9 cellular contexts compared by ENCODE assay signal in genomic region chr17:66192378-66192687, GRCh38. TPM values are rescaled to one million over a fixed set of nuclear protein-coding genes. Genes with fewer than 3 reads are reported as not detected.
DNase-seq lines count a peak whose midpoint lies in the region; TF ChIP-seq lines count a peak whose summit lies in the region.
"Had no signal": no experiment of that assay in that cellular context is flagged by ENCODE, and none has a peak within 500 bp of the region (broad histone marks: within the 10 kb centered on the region; RNA-seq: fewer than 3 reads in every experiment).

No MANE protein-coding gene starts in this region.

- peaks cover 25% of the 10 kb centered on the region for H3K4me1 ChIP-seq in suprapubic skin

- H3K9me3 ChIP-seq in suprapubic skin: no peaks in the 10 kb centered on the region

- no peak for TF ChIP-seq EP300 in suprapubic skin (IDR thresholded peaks at IDR 0.05)

- DNase-seq in activated CD4-positive, alpha-beta T cell treated with anti-CD3 and anti-CD28 coated beads, Interleukin-2, amount 10 ng/mL, durations not matched to agents 24 days and 14 days: no peak
- DNase-seq in activated CD4-positive, alpha-beta T cell treated with anti-CD3 and anti-CD28 coated beads, Interleukin-2, amount 50 U/mL, for 4 hours: no peak
- no peak for DNase-seq in activated naive CD8-positive, alpha-beta T cell treated with anti-CD3 and anti-CD28 coated beads for 36 hours
- DNase-seq in kidney epithelial cell (ENCODE audit: low read depth) (no peak), suprapubic skin (ENCODE audit: low spot score in 2 of 2) (no peak), NCI-H226 (no peak), SKM-1 treated with dmso at 0.1 percent for 144 hours (lab: John Stamatoyannopoulos, UW; ENCODE audit: unreplicated experiment) (no peak)
- no peak for DNase-seq in activated effector memory CD4-positive, alpha-beta T cell treated with Interleukin-2 at 50 U/mL for 16 hours

- no peaks in the 10 kb centered on the region for H3K27me3 ChIP-seq in kidney epithelial cell (ENCODE audit: control insufficient read depth, insufficient read depth, low read length)
- no peaks in the 10 kb centered on the region for H3K27me3 ChIP-seq in suprapubic skin

- H3K36me3 Mint-ChIP-seq in activated CD4-positive, alpha-beta T cell treated with anti-CD3 and anti-CD28 coated beads, Interleukin-2, amount 10 ng/mL, durations not matched to agents 24 days and 14 days (ENCODE audit: low read depth): no peaks in the 10 kb centered on the region
- H3K36me3 Mint-ChIP-seq in activated naive CD8-positive, alpha-beta T cell treated with anti-CD3 and anti-CD28 coated beads for 36 hours: no peaks in the 10 kb centered on the region

- peak overlapping the region; percentile 85 for H3K4me3 Mint-ChIP-seq in activated CD4-positive, alpha-beta T cell treated with anti-CD3 and anti-CD28 coated beads, Interleukin-2, amount 10 ng/mL, durations not matched to agents 24 days and 14 days
- peak overlapping the region; percentile 82 for H3K4me3 Mint-ChIP-seq in activated naive CD8-positive, alpha-beta T cell treated with anti-CD3 and anti-CD28 coated beads for 36 hours

- peak overlapping the region; percentile 84 for H3K27ac Mint-ChIP-seq in activated CD4-positive, alpha-beta T cell treated with anti-CD3 and anti-CD28 coated beads, Interleukin-2, amount 10 ng/mL, durations not matched to agents 24 days and 14 days
- peak overlapping the region; percentile 45 for H3K27ac Mint-ChIP-seq in activated naive CD8-positive, alpha-beta T cell treated with anti-CD3 and anti-CD28 coated beads for 36 hours

- TF ChIP-seq POLR2A in suprapubic skin (IDR thresholded peaks at IDR 0.05): no peak

- peak overlapping the region; percentile 82 for H3K27ac ChIP-seq in suprapubic skin

- TF ChIP-seq CTCF in kidney epithelial cell (IDR thresholded peaks at IDR 0.05; ENCODE audit: insufficient read depth, low read length, poor library complexity, severe bottlenecking) (no peak), suprapubic skin (IDR thresholded peaks at IDR 0.05) (no peak)

- H3K36me3 ChIP-seq in kidney epithelial cell (ENCODE audit: control insufficient read depth, insufficient read depth, low read length): no peaks in the 10 kb centered on the region
- H3K36me3 ChIP-seq in suprapubic skin: no peaks in the 10 kb centered on the region

- no peaks in the 10 kb centered on the region for H3K9me3 Mint-ChIP-seq in activated CD4-positive, alpha-beta T cell treated with anti-CD3 and anti-CD28 coated beads, Interleukin-2, amount 10 ng/mL, durations not matched to agents 24 days and 14 days
- H3K9me3 Mint-ChIP-seq in activated naive CD8-positive, alpha-beta T cell treated with anti-CD3 and anti-CD28 coated beads for 36 hours: no peaks in the 10 kb centered on the region

- WGBS in suprapubic skin: 8% methylated on average over 9 of the region's 10 CpGs

- intact Hi-C loops in activated CD4-positive, alpha-beta T cell treated with anti-CD3 and anti-CD28 coated beads, Interleukin-2, amount 10 ng/mL, durations not matched to agents 24 days and 14 days (cut with micrococcal nuclease): no loop called here

- peaks cover 2% of the 10 kb centered on the region for H3K27me3 Mint-ChIP-seq in activated CD4-positive, alpha-beta T cell treated with anti-CD3 and anti-CD28 coated beads, Interleukin-2, amount 10 ng/mL, durations not matched to agents 24 days and 14 days
- H3K27me3 Mint-ChIP-seq in activated naive CD8-positive, alpha-beta T cell treated with anti-CD3 and anti-CD28 coated beads for 36 hours: no peaks in the 10 kb centered on the region

- H3K4me3 ChIP-seq in kidney epithelial cell (ENCODE audit: low read depth, low read length) (peak overlapping the region; percentile 70), suprapubic skin (peak overlapping the region; percentile 84)

- H3K4me1 Mint-ChIP-seq in activated CD4-positive, alpha-beta T cell treated with anti-CD3 and anti-CD28 coated beads, Interleukin-2, amount 10 ng/mL, durations not matched to agents 24 days and 14 days: peaks cover 15% of the 10 kb centered on the region
- H3K4me1 Mint-ChIP-seq in activated naive CD8-positive, alpha-beta T cell treated with anti-CD3 and anti-CD28 coated beads for 36 hours: peaks cover 15% of the 10 kb centered on the region

RNA-seq across cellular contexts. Expression of gene CEP112, which starts 0.4 kb away (rescaled TPM):
- 1.3 and 2.0 TPM in 2 replicates for total RNA-seq in activated CD4-positive, alpha-beta T cell treated with anti-CD3 and anti-CD28 coated beads, Interleukin-2, amount 10 ng/mL, durations not matched to agents 24 days and 14 days
- total RNA-seq in activated naive CD8-positive, alpha-beta T cell treated with anti-CD3 and anti-CD28 coated beads for 36 hours: 1 to 10 TPM in 1 of 2 experiments, under 1 TPM in 1; 0.54 to 1.3 TPM
- total RNA-seq in kidney epithelial cell (5.1 and 6.5 TPM in 2 replicates), suprapubic skin (10 to 100 TPM in 1 of 4 donors, 1 to 10 TPM in 2, under 1 TPM in 1; 0.68 to 14.1 (median 6.6) TPM)

RNA-seq across cellular contexts. Expression of gene APOH, which starts 36.9 kb away (rescaled TPM):
- total RNA-seq in activated CD4-positive, alpha-beta T cell treated with anti-CD3 and anti-CD28 coated beads, Interleukin-2, amount 10 ng/mL, durations not matched to agents 24 days and 14 days: not detected in 2 replicates
- not detected for total RNA-seq in activated naive CD8-positive, alpha-beta T cell treated with anti-CD3 and anti-CD28 coated beads for 36 hours
- total RNA-seq in kidney epithelial cell (not detected in 2 replicates), suprapubic skin (1 to 10 TPM in 1 of 4 donors, not detected in 3; 6.1 TPM)
- total RNA-seq: RPMI7951 had no signal
